Comparison of ENCODE assay signal across 7 cellular contexts in genomic region chr2:145020139-145020538, GRCh38.
"Had no signal": no experiment of that assay in that cellular context is flagged by ENCODE, and none has a peak within 500 bp of the region (broad histone marks: within the 10 kb centered on the region; RNA-seq: fewer than 3 reads in every experiment).

No MANE protein-coding gene starts in this region.

- H2AFZ ChIP-seq: GM23338 had no signal

- H3K4me2 ChIP-seq: GM23338 had no signal

- H3K4me3 Mint-ChIP-seq: GM23338, H9, IgD-negative memory B cell had no signal

- H3K27ac ChIP-seq: HL-60 had no signal

- H3K27ac Mint-ChIP-seq: GM23338, H9, IgD-negative memory B cell had no signal

- DNase-seq: H9, KG1 had no signal

- FAIRE-seq: H1, HepG2 had no signal

- H3K4me3 ChIP-seq: GM23338 had no signal

- ATAC-seq: GM23338, HepG2 had no signal

- H3K9me3 Mint-ChIP-seq: GM23338, H9, IgD-negative memory B cell had no signal
